8 cellular contexts compared by ENCODE assay signal in the genomic region with DNA sequence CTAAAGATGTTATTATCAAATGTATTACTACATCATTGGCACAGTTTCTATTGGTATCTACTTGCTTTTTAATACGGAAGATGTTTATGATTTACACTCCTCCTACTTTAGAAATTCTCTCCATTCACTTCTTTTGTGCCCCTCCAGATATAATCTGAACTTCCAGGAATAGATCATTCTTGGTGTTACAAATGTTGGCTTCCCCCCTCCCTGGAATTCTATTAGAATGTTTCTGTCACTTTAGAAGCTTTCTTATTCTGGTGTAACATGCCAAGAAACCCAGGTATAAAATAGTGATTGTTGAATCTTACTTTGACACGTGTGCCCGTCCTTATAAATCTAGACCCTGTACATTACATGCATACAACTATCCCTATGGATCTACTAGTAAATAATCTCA. TPM values are rescaled to one million over a fixed set of nuclear protein-coding genes. Genes with fewer than 3 reads are reported as not detected.
DNase-seq lines count a peak whose midpoint lies in the region; ATAC-seq, FAIRE-seq and TF ChIP-seq lines count a peak whose summit lies in the region.

No MANE protein-coding gene starts in this region.

- intact Hi-C loops in ovary (cut with DNase I): no loop called here

- TF ChIP-seq RAD21 in H1 (IDR thresholded peaks at IDR 0.05 in 1 of 2, conservative IDR thresholded peaks at IDR 0.05 in 1 of 2; ENCODE audit: low read depth in 2 of 2, low read length in 2 of 2): no peak

- TF ChIP-seq EP300 in H1 (IDR thresholded peaks at IDR 0.05; ENCODE audit: borderline replicate concordance in 1 of 2, low read depth in 2 of 2, low read length in 2 of 2) (no peak), ovary (IDR thresholded peaks at IDR 0.05) (no peak)

- no peak for DNase-seq in DND-41
- no peak for DNase-seq in NT2/D1 (ENCODE audit: low read depth, low spot score)
- DNase-seq in H1 (ENCODE audit: low read depth in 1 of 2, low spot score in 2 of 2): no peak
- DNase-seq in ovary: no peak
- DNase-seq in NCI-H1092 treated with DMSO at 0.1 percent for 48 hours (lab: John Stamatoyannopoulos, UW): no peak
- DNase-seq in stimulated activated CD4-positive, alpha-beta T cell treated with anti-CD3 and anti-CD28 coated beads, Interleukin-15, amount 100 ng/mL, for 24 hours: no peak
- no peak for DNase-seq in putamen (ENCODE audit: low spot score)

- no peak for TF ChIP-seq POLR2A in H1 (IDR thresholded peaks at IDR 0.05; ENCODE audit: control extremely low read depth in 1 of 2, low read depth in 2 of 2, low read length in 2 of 2)
- TF ChIP-seq POLR2A in ovary (IDR thresholded peaks at IDR 0.05): no peak

- no peak overlapping the region for H3K4ac ChIP-seq in H1 (replicated peaks; ENCODE audit: insufficient read length, low read depth, low read length)

- H3K9ac ChIP-seq in DND-41 (ENCODE audit: low read depth, low read length) (peak overlapping the region; percentile 89), NT2/D1 (ENCODE audit: insufficient read length, low read depth) (peak overlapping the region; percentile 83), H1 (replicated peaks in 1 of 4; ENCODE audit: extremely low read depth in 1 of 4, low read depth in 3 of 4, low read length in 3 of 4) (peak overlapping the region in 3 of 4 experiments; percentile 69 to 82 (median 75); a peak in 2 of 7 replicates)

- no peak overlapping the region for H4K8ac ChIP-seq in H1 (ENCODE audit: extremely low read depth, insufficient read depth, low read length)

- H2BK12ac ChIP-seq in H1 (ENCODE audit: low read depth, low read length): no peak overlapping the region

- no peak overlapping the region for H4K91ac ChIP-seq in H1 (replicated peaks; ENCODE audit: insufficient read length, low read length)

- H3K27ac ChIP-seq in DND-41 (ENCODE audit: low read length) (no peak overlapping the region), H1 (ENCODE audit: low read depth, low read length) (no peak overlapping the region), ovary (no peak overlapping the region)

- no peak overlapping the region for H3K56ac ChIP-seq in H1 (replicated peaks; ENCODE audit: insufficient read length, low read depth, low read length)

- H3K4me3 ChIP-seq in DND-41 (ENCODE audit: low read depth in 1 of 2, low read length in 2 of 2): peak overlapping the region; percentile 69 to 82; a peak in 3 of 4 replicates
- peak overlapping the region; percentile 75 for H3K4me3 ChIP-seq in NT2/D1 (ENCODE audit: insufficient read length, low read depth)
- H3K4me3 ChIP-seq in H1 (ENCODE audit: extremely low read depth in 1 of 4, insufficient read depth in 2 of 4, low read depth in 3 of 4, low read length in 4 of 4): peak overlapping the region; percentile 68 to 93 (median 84)
- H3K4me3 ChIP-seq in ovary: peak overlapping the region; percentile 67

- H3K18ac ChIP-seq in H1 (ENCODE audit: extremely low read depth, low read length): no peak overlapping the region

- H3K27me3 ChIP-seq in DND-41 (ENCODE audit: insufficient read depth, low read length, poor library complexity) (no peaks in the 10 kb centered on the region), NT2/D1 (ENCODE audit: insufficient read depth, insufficient read length) (no peaks in the 10 kb centered on the region), H1 (replicated peaks in 1 of 4; ENCODE audit: control insufficient read depth in 3 of 4, extremely low read depth in 1 of 4, insufficient read depth in 3 of 4, low read length in 3 of 4) (no peaks in the 10 kb centered on the region), ovary (no peaks in the 10 kb centered on the region)

- no peak overlapping the region for H2AK5ac ChIP-seq in H1 (ENCODE audit: low read depth, low read length)

- no peak overlapping the region for H4K5ac ChIP-seq in H1 (ENCODE audit: insufficient read length, low read depth, low read length)

- H2BK15ac ChIP-seq in H1 (ENCODE audit: low read length): no peak overlapping the region

- TF ChIP-seq CTCF in DND-41 (IDR thresholded peaks at IDR 0.05; ENCODE audit: borderline replicate concordance, extremely low read depth, low read length, poor library complexity, severe bottlenecking) (no peak), H1 (IDR thresholded peaks at IDR 0.05; ENCODE audit: control extremely low read depth in 1 of 3, insufficient read depth in 1 of 3, low read depth in 1 of 3, low read length in 3 of 3) (no peak), ovary (IDR thresholded peaks at IDR 0.05) (no peak)

- ATAC-seq in DND-41 (ENCODE audit: insufficient read depth, low read depth): no peak
- ATAC-seq in HG02938 (IDR thresholded peaks at IDR 0.05; ENCODE audit: unreplicated experiment): no peak

- H4K20me1 ChIP-seq in DND-41 (ENCODE audit: insufficient read depth, low read length) (no peaks in the 10 kb centered on the region), H1 (replicated peaks in 1 of 2; ENCODE audit: control insufficient read depth in 1 of 2, insufficient read depth in 2 of 2, low read length in 2 of 2) (peaks cover 0 to 2% of the 10 kb centered on the region in 2 experiments)

- H3K4me2 ChIP-seq in DND-41 (ENCODE audit: insufficient read depth, low read length): peak overlapping the region; percentile 84
- H3K4me2 ChIP-seq in H1 (ENCODE audit: insufficient read depth in 1 of 2, low read depth in 2 of 2, low read length in 2 of 2): peak overlapping the region; percentile 66 to 99

- WGBS in H1 (ENCODE audit: extremely low coverage in 1 of 2, insufficient coverage in 1 of 2, insufficient read length in 1 of 2, insufficient replicate concordance in 2 of 2, low coverage in 1 of 2, low lambda C conversion rate in 2 of 2, missing lambda C conversion rate in 1 of 2), 2 experiments: 17% methylated on average over 3 of the region's 3 CpGs; no CpG with 5 or more reads in 1 of the 2 experiments
- WGBS in ovary, 3 donors: 8 to 10% (median 8%) methylated on average over 3 of the region's 3 CpGs

- peaks cover 35% of the 10 kb centered on the region for H3K4me1 ChIP-seq in DND-41 (ENCODE audit: insufficient read depth, low read length)
- H3K4me1 ChIP-seq in NT2/D1 (ENCODE audit: insufficient read depth, insufficient read length): no peaks in the 10 kb centered on the region
- H3K4me1 ChIP-seq in H1 (replicated peaks in 1 of 4; ENCODE audit: control insufficient read depth in 3 of 4, insufficient read depth in 4 of 4, low read length in 3 of 4): peaks cover 0 to 12% (median 2%) of the 10 kb centered on the region in 4 experiments; a peak in 4 of 7 replicates
- peaks cover 3% of the 10 kb centered on the region for H3K4me1 ChIP-seq in ovary (ENCODE audit: insufficient read depth)

- POLR2A ChIA-PET in H1 (lab: Charles Lee; ENCODE audit: partially characterized antibody): interaction anchor here (0.6 to 1.4 kb wide), 7 partner anchors 11 to 1928 kb away, joined by 3 to 8 read pairs (median 3); no protein-coding TSS in a partner anchor

- H2AFZ ChIP-seq in DND-41 (ENCODE audit: low read depth, low read length) (peak overlapping the region; percentile 94), H1 (ENCODE audit: low read length) (no peak overlapping the region)

- H3K23me2 ChIP-seq in H1 (ENCODE audit: low read depth, low read length): no peaks in the 10 kb centered on the region; the same call in 1 of the 2 replicates

- peaks cover 9% of the 10 kb centered on the region for H3K79me1 ChIP-seq in H1 (ENCODE audit: low read depth, low read length)

- FAIRE-seq in H1 (lab: Jason Lieb, UNC): no peak

- H3K36me3 ChIP-seq in DND-41 (ENCODE audit: insufficient read depth, low read length): peaks cover 9% of the 10 kb centered on the region; the same call in 1 of the 2 replicates
- peaks cover 3% of the 10 kb centered on the region for H3K36me3 ChIP-seq in NT2/D1 (ENCODE audit: insufficient read depth, insufficient read length, low read length)
- H3K36me3 ChIP-seq in H1 (ENCODE audit: control insufficient read depth in 2 of 4, insufficient read depth in 4 of 4, low read length in 3 of 4): peaks cover 0 to 8% (median 3%) of the 10 kb centered on the region in 4 experiments; a peak in 1 of 8 replicates
- no peaks in the 10 kb centered on the region for H3K36me3 ChIP-seq in ovary

- H2BK5ac ChIP-seq in H1 (ENCODE audit: low read depth, low read length): no peak overlapping the region

- no peaks in the 10 kb centered on the region for H3K9me3 ChIP-seq in DND-41 (ENCODE audit: insufficient read depth, low read length, severe bottlenecking)
- H3K9me3 ChIP-seq in NT2/D1 (ENCODE audit: insufficient read depth, low read length): no peaks in the 10 kb centered on the region
- no peaks in the 10 kb centered on the region for H3K9me3 ChIP-seq in H1 (ENCODE audit: insufficient read depth in 2 of 2, low read depth in 1 of 2, low read length in 1 of 2)
- H3K9me3 ChIP-seq in ovary: no peaks in the 10 kb centered on the region

- peaks cover 40% of the 10 kb centered on the region for H3K79me2 ChIP-seq in DND-41 (ENCODE audit: insufficient read depth, low read length)
- H3K79me2 ChIP-seq in H1 (ENCODE audit: control insufficient read depth in 1 of 2, insufficient read depth in 2 of 2, low read length in 2 of 2): peaks cover 7 to 46% of the 10 kb centered on the region in 2 experiments

- no peak overlapping the region for H2BK20ac ChIP-seq in H1 (ENCODE audit: low read length)

- CTCF ChIA-PET in H1 (lab: Charles Lee; ENCODE audit: partially characterized antibody): interaction anchor here (0.6 to 1.2 kb wide), 2 partner anchors 42 to 62 kb away, joined by 3 to 5 read pairs; no protein-coding TSS in a partner anchor

- H3K23ac ChIP-seq in H1 (ENCODE audit: insufficient read length): no peak overlapping the region

- no peak overlapping the region for H3K14ac ChIP-seq in H1 (ENCODE audit: insufficient read length)

- H2BK120ac ChIP-seq in H1 (replicated peaks; ENCODE audit: low read depth, low read length): no peak overlapping the region

RNA-seq across cellular contexts. Expression of a gene that starts 1.2 kb away (rescaled TPM):
- 26.6 and 26.7 TPM in 2 replicates for total RNA-seq in H1 (2021; fragmentation: NEBNext Ultra II Directional; extraction: Animal tissue kit (Norgen Biotek cat#: 25700))
- polyA plus RNA-seq in H1 (2011; rRNA removed) (10.9 and 11.2 TPM in 2 replicates), ovary (10 to 100 TPM; 13.4 to 19.5 TPM)
- 14.2 TPM for polyA plus RNA-seq in H1 (2011; cell fraction: cytosol; rRNA removed)
- 14.9 TPM for polyA plus RNA-seq in H1 (2011; cell fraction: nucleus; rRNA removed)
- polyA plus RNA-seq in H1 (2012, experiment 1 of 2): 15.3 to 17.9 TPM (median 15.8 TPM) in 4 replicates
- 4.0 TPM for polyA plus RNA-seq in H1 (2012, experiment 2 of 2)
- 13.7 TPM for polyA plus RNA-seq in H1 (2013, experiment 1 of 2)
- 13.7 TPM for polyA plus RNA-seq in H1 (2013, experiment 2 of 2)
- polyA minus RNA-seq in H1 (2011; rRNA and poly(A)+ RNA removed): 35.7 and 35.9 TPM in 2 replicates
- 19.2 TPM for polyA minus RNA-seq in H1 (2011; cell fraction: cytosol; rRNA and poly(A)+ RNA removed)
- polyA minus RNA-seq in H1 (2011; cell fraction: nucleus; rRNA and poly(A)+ RNA removed): 35.8 TPM
- total RNA-seq in ovary: 10 to 100 TPM; 15.5 to 42.2 (median 36.4) TPM

RNA-seq across cellular contexts. Expression of a gene that starts 51.7 kb away (rescaled TPM):
- 846 and 878 TPM in 2 replicates for total RNA-seq in H1 (2021; fragmentation: NEBNext Ultra II Directional; extraction: Animal tissue kit (Norgen Biotek cat#: 25700))
- 207 and 339 TPM in 2 replicates for polyA plus RNA-seq in H1 (2011; rRNA removed)
- 573 TPM for polyA plus RNA-seq in H1 (2011; cell fraction: cytosol; rRNA removed)
- polyA plus RNA-seq in H1 (2011; cell fraction: nucleus; rRNA removed): 133 TPM
- 633 to 1,199 TPM (median 736 TPM) in 4 replicates for polyA plus RNA-seq in H1 (2012, experiment 1 of 2)
- polyA plus RNA-seq in H1 (2012, experiment 2 of 2): 57.5 TPM
- 794 TPM for polyA plus RNA-seq in H1 (2013, experiment 1 of 2)
- 842 TPM for polyA plus RNA-seq in H1 (2013, experiment 2 of 2)
- polyA minus RNA-seq in H1 (2011; rRNA and poly(A)+ RNA removed): 567 and 580 TPM in 2 replicates
- 1,082 TPM for polyA minus RNA-seq in H1 (2011; cell fraction: cytosol; rRNA and poly(A)+ RNA removed)
- 248 TPM for polyA minus RNA-seq in H1 (2011; cell fraction: nucleus; rRNA and poly(A)+ RNA removed)
- 100 to 1,000 TPM; 250 to 502 (median 299) TPM for total RNA-seq in ovary
- polyA plus RNA-seq in ovary: 100 to 1,000 TPM; 197 to 319 TPM
